In the genomic region with DNA sequence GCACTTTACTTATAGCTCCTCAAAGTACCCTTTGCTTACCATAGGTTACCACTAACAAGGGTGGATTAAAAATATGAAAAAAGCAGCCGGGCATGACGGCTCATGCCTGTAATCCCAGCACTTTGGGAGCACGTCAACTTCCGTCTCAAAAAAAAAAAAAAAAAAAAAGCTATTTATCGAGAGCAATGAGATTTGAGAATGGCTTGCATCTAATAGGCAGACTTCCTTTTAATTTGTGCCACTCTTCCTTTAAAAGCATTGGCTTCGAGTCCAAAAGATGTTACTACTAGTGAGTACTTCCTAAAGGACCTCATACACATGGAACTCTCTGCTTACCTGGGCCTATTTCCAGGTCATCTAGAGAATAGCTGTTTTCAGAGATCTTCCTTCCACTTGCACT, we compare ENCODE assay signal across 18 cellular contexts.
"Had no signal": no experiment of that assay in that cellular context is flagged by ENCODE, and none has a peak within 500 bp of the region (broad histone marks: within the 10 kb centered on the region; RNA-seq: fewer than 3 reads in every experiment).

No MANE protein-coding gene starts in this region.

- H3K4me1 ChIP-seq: ascending aorta had no signal

- H3K4me2 ChIP-seq: KMS-11 had no signal

- H3K27me3 ChIP-seq: ascending aorta, body of pancreas had no signal

- H3K27ac ChIP-seq: ascending aorta, body of pancreas, KMS-11 had no signal

- H3K4me3 ChIP-seq: ascending aorta, body of pancreas had no signal

- ATAC-seq: activated CD4-positive, alpha-beta T cell treated with anti-CD3 and anti-CD28 coated beads for 36 hours; body of pancreas; T-cell had no signal

- H3K9me3 ChIP-seq: ascending aorta, body of pancreas had no signal

- DNase-seq: activated CD4-positive, alpha-beta memory T cell treated with anti-CD3 and anti-CD28 coated beads, Interleukin-2, amount 10 ng/mL, durations not matched to agents 7 days and 5 days; activated CD4-positive, alpha-beta T cell treated with anti-CD3 and anti-CD28 coated beads for 36 hours; activated CD4-positive, alpha-beta T cell treated with anti-CD3 and anti-CD28 coated beads, Interleukin-2, amount 50 U/mL, for 1 hour; activated CD8-positive, alpha-beta memory T cell treated with anti-CD3 and anti-CD28 coated beads, Interleukin-2, amount 50 U/mL, for 4 hours; activated effector memory CD4-positive, alpha-beta T cell treated with Interleukin-2 at 50 U/mL for 16 hours; activated naive CD4-positive, alpha-beta T cell; body of pancreas; NCI-H1105 treated with DMSO at 0.1 percent for 48 hours; NCI-H1436 treated with DMSO at 0.1 percent for 48 hours; NCI-H187 treated with DMSO at 0.1 percent for 48 hours; NCI-H2081 treated with DMSO at 0.1 percent for 48 hours; NCI-H446; SIG-M5; T-cell; T-helper 2 cell; T1000 had no signal

- H3K9ac ChIP-seq: KMS-11 had no signal
